12 cellular contexts compared by ENCODE assay signal in the genomic region with DNA sequence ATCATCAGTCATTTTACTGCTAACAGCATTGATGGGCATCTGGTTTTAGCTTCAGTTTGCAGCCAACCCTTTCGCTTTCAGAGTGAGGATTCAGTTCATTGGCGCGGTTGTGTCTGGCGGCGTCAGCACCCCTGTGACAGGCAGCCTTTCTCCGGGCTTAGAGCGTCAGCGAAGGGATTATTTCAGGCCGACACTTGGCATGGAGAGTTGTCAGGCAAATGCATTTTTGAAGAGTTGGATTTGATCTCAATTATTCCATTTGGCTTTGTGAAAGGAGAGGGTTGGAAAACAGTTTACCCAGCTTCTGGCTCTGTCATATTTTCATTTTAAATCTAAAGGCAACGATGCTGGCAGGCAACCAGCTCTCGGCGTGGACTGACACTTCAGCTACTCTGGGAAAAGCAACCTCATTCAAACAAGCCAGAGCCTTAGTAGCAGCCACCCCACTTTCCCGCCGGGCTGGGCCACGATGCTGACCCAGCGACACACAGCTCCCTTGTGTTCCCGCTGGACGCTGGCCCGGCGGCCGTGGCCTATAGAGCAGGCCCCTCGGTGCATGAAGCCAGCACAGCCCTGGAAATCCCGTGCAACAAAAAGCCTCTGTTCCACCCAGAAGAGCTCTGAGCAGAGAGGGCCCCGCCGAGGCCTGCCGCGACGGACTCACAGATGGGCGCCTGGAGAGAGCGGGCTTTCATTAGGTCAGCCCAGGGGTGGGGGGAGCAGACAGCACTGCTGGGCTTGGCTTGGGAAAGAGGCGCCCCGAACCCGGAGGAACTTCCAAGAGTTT. TPM values are rescaled to one million over a fixed set of nuclear protein-coding genes. Genes with fewer than 3 reads are reported as not detected.
DNase-seq lines count a peak whose midpoint lies in the region; ATAC-seq, FAIRE-seq and TF ChIP-seq lines count a peak whose summit lies in the region.
"Had no signal": no experiment of that assay in that cellular context is flagged by ENCODE, and none has a peak within 500 bp of the region (broad histone marks: within the 10 kb centered on the region; RNA-seq: fewer than 3 reads in every experiment).

No MANE protein-coding gene starts in this region.

- H3K9me3 ChIP-seq in subcutaneous abdominal adipose tissue (ENCODE audit: control insufficient read depth in 5 of 5, low read length in 5 of 5), result no peaks in the 10 kb centered on the region

- H3K36me3 ChIP-seq in subcutaneous abdominal adipose tissue (ENCODE audit: control insufficient read depth in 5 of 5, insufficient read depth in 5 of 5, low read length in 5 of 5), result no peaks in the 10 kb centered on the region

- H3K27me3 Mint-ChIP-seq in glutamatergic neuron (ENCODE audit: unreplicated experiment), result peaks cover 2% of the 10 kb centered on the region

- peaks cover 10% of the 10 kb centered on the region for H3K4me1 Mint-ChIP-seq in glutamatergic neuron (ENCODE audit: low read depth, unreplicated experiment)

- H3K27ac ChIP-seq in subcutaneous abdominal adipose tissue (ENCODE audit: low read depth, low read length), result no peak overlapping the region

- no peaks in the 10 kb centered on the region for H3K36me3 Mint-ChIP-seq in glutamatergic neuron (ENCODE audit: unreplicated experiment)

- ATAC-seq in HG03108 (IDR thresholded peaks at IDR 0.05; ENCODE audit: unreplicated experiment), result no peak

- DNase-seq in NCI-H1105 treated with DMSO at 0.1 percent for 48 hours (lab: John Stamatoyannopoulos, UW) (peak; percentile 85), astrocyte of the hippocampus (ENCODE audit: low read depth, low spot score) (peak; percentile 79), islet precursor cell (peak; percentile 55), glutamatergic neuron (no peak), RCC 7860 (ENCODE audit: low spot score) (no peak)
- DNase-seq in stimulated activated CD4-positive, alpha-beta T cell treated with anti-CD3 and anti-CD28 coated beads, Interleukin-15, amount 100 ng/mL, for 24 hours, result no peak
- DNase-seq: activated CD4-positive, alpha-beta T cell treated with anti-CD3 and anti-CD28 coated beads, Interleukin-2, amount 50 U/mL, for 4 hours; mammary epithelial cell; NCI-H526 treated with DMSO at 0.1 percent for 48 hours had no signal

- H3K9me3 Mint-ChIP-seq in glutamatergic neuron (ENCODE audit: unreplicated experiment), result peaks cover 1% of the 10 kb centered on the region

- peaks cover 0 to 17% (median 11%) of the 10 kb centered on the region in 5 donors for H3K4me1 ChIP-seq in subcutaneous abdominal adipose tissue (ENCODE audit: control insufficient read depth in 5 of 5, insufficient read depth in 5 of 5, low read length in 5 of 5)

- no peak for FAIRE-seq in RCC 7860 (lab: Jason Lieb, UNC)
- FAIRE-seq: bronchial epithelial cell had no signal

- H3K27ac Mint-ChIP-seq in glutamatergic neuron (ENCODE audit: unreplicated experiment), result no peak overlapping the region

- peaks cover 0 to 14% (median 7%) of the 10 kb centered on the region in 5 donors for H3K27me3 ChIP-seq in subcutaneous abdominal adipose tissue (ENCODE audit: control insufficient read depth in 5 of 5, insufficient read depth in 4 of 5, low read length in 5 of 5)

- H3K4me3 Mint-ChIP-seq in glutamatergic neuron (ENCODE audit: unreplicated experiment), result no peak overlapping the region

- TF ChIP-seq CTCF in glutamatergic neuron (IDR thresholded peaks at IDR 0.05; ENCODE audit: partially characterized antibody, unreplicated experiment), result no peak

- peak overlapping the region in 4 of 5 donors; percentile 23 to 56 (median 44) for H3K4me3 ChIP-seq in subcutaneous abdominal adipose tissue (ENCODE audit: low read depth in 1 of 5, low read length in 5 of 5)

- peak overlapping the region in 2 of 5 donors; percentile 3 to 29 for H3K9ac ChIP-seq in subcutaneous abdominal adipose tissue (ENCODE audit: low read length in 5 of 5)

RNA-seq across cellular contexts. Expression of a gene that starts 28.9 kb away (rescaled TPM):
- 113 TPM for total RNA-seq in glutamatergic neuron (ENCODE audit: unreplicated experiment)

Comparison
In these comparisons a context has a peak if more than half of its experiments do, and no peak if none do; other contexts are left out.
1. DNase-seq: peak in NCI-H1105 treated with DMSO at 0.1 percent for 48 hours (single experiment), astrocyte of the hippocampus (single experiment) and islet precursor cell (single experiment); none in glutamatergic neuron (single experiment), RCC 7860 (single experiment) and stimulated activated CD4-positive, alpha-beta T cell treated with anti-CD3 and anti-CD28 coated beads, Interleukin-15, amount 100 ng/mL, for 24 hours (single experiment).